Comparison of ENCODE assay signal across 9 cellular contexts in genomic region chr12:110661337-110661972, GRCh38. TPM values are rescaled to one million over a fixed set of nuclear protein-coding genes. Genes with fewer than 3 reads are reported as not detected.
A peak's percentile ranks its signal among the peaks of the same experiment; 100 is the strongest.
DNase-seq lines count a peak whose midpoint lies in the region; ATAC-seq and TF ChIP-seq lines count a peak whose summit lies in the region.
"Had no signal": no experiment of that assay in that cellular context is flagged by ENCODE, and none has a peak within 500 bp of the region (broad histone marks: within the 10 kb centered on the region; RNA-seq: fewer than 3 reads in every experiment).

No MANE protein-coding gene starts in this region.

- peak overlapping the region; percentile 88 to 95 for H3K27ac Mint-ChIP-seq in effector memory CD8-positive, alpha-beta T cell
- H3K27ac Mint-ChIP-seq in MCF 10A (ENCODE audit: low read depth, unreplicated experiment) = no peak overlapping the region

- H3K4me1 Mint-ChIP-seq in effector memory CD8-positive, alpha-beta T cell (ENCODE audit: low read depth in 2 of 2) = peaks cover 17 to 18% of the 10 kb centered on the region in 2 donors
- no peaks in the 10 kb centered on the region for H3K4me1 Mint-ChIP-seq in MCF 10A (ENCODE audit: insufficient read depth, unreplicated experiment)

- TF ChIP-seq POLR2A in Peyer's patch (IDR thresholded peaks at IDR 0.05) = no peak

- POLR2A ChIA-PET in MCF 10A (lab: Yijun Ruan, JAX) = interaction anchor here (0.7 kb wide), 1 partner anchor 12 kb away, joined by 3 read pairs; no protein-coding TSS in a partner anchor

- peak overlapping the region; percentile 67 to 78 for H3K4me3 Mint-ChIP-seq in effector memory CD8-positive, alpha-beta T cell
- H3K4me3 Mint-ChIP-seq in MCF 10A (ENCODE audit: unreplicated experiment) = no peak overlapping the region

- H3K9me3 Mint-ChIP-seq in effector memory CD8-positive, alpha-beta T cell = peaks cover 0 to 10% of the 10 kb centered on the region in 2 donors
- no peaks in the 10 kb centered on the region for H3K9me3 Mint-ChIP-seq in MCF 10A (ENCODE audit: unreplicated experiment)

- H3K36me3 ChIP-seq in Peyer's patch = no peaks in the 10 kb centered on the region

- no TSS peak for BruUV-seq in MCF 10A (replicated peaks; lab: Mats Ljungman, UMichigan)

- TF ChIP-seq CTCF in Peyer's patch (IDR thresholded peaks at IDR 0.05) (no peak), MCF 10A (IDR thresholded peaks at IDR 0.05; ENCODE audit: unreplicated experiment) (no peak)

- no peaks in the 10 kb centered on the region for H3K27me3 Mint-ChIP-seq in effector memory CD8-positive, alpha-beta T cell
- H3K27me3 Mint-ChIP-seq in MCF 10A (ENCODE audit: insufficient read depth, unreplicated experiment) = peaks cover 56% of the 10 kb centered on the region

- H3K27ac ChIP-seq in Peyer's patch = peak overlapping the region in 2 of 4 donors; percentile 69 to 70

- CTCF ChIA-PET in MCF 10A (lab: Yijun Ruan, JAX) = interaction anchor here (0.5 kb wide), 1 partner anchor 61 kb away, joined by 3 read pairs; no protein-coding TSS in a partner anchor

- ATAC-seq in GM18520 (IDR thresholded peaks at IDR 0.05; ENCODE audit: unreplicated experiment) (peak; percentile 87), HG02642 (IDR thresholded peaks at IDR 0.05; ENCODE audit: poor library complexity, unreplicated experiment) (peak; percentile 88)
- peak; percentile 91 for ATAC-seq in effector memory CD8-positive, alpha-beta T cell (replicated peaks)

- peaks cover 0 to 5% (median 0%) of the 10 kb centered on the region in 4 donors for H3K4me1 ChIP-seq in Peyer's patch

- intact Hi-C loops in MCF 10A (cut with micrococcal nuclease) = no loop called here

- H3K4me3 ChIP-seq in Peyer's patch = peak overlapping the region in 1 of 4 donors; percentile 3

- peaks cover 11% of the 10 kb centered on the region for H3K36me3 Mint-ChIP-seq in effector memory CD8-positive, alpha-beta T cell (ENCODE audit: insufficient read depth)
- H3K36me3 Mint-ChIP-seq in MCF 10A (ENCODE audit: insufficient read depth, unreplicated experiment) = no peaks in the 10 kb centered on the region

- H3K9me3 ChIP-seq in Peyer's patch = peaks cover 0 to 6% (median 0%) of the 10 kb centered on the region in 4 donors

- no peaks in the 10 kb centered on the region for H3K27me3 ChIP-seq in Peyer's patch

- DNase-seq in Peyer's patch (peak in 2 of 3 donors; percentile 88), MCF 10A (ENCODE audit: unreplicated experiment) (no peak), NCI-H345 (lab: John Stamatoyannopoulos, UW) (no peak), DMS53 (lab: John Stamatoyannopoulos, UW) (no peak)
- DNase-seq in effector memory CD8-positive, alpha-beta T cell = peak; percentile 44 to 48 (median 46)
- DNase-seq in stimulated activated CD8-positive, alpha-beta memory T cell treated with anti-CD3 and anti-CD28 coated beads, Interleukin-7, amount 100 ng/mL, for 4 hours (ENCODE audit: low read depth in 2 of 2) = peak; percentile 26 to 62
- DNase-seq: IMR-90 had no signal

RNA-seq across cellular contexts. Expression of gene HVCN1, which starts 27.5 kb away (rescaled TPM):
- total RNA-seq in Peyer's patch (10 to 100 TPM in 1 of 4 donors, 1 to 10 TPM in 3; 2.6 to 16.5 (median 4.7) TPM), MCF 10A (2022) (not detected in 2 replicates)

RNA-seq across cellular contexts. Expression of gene TCTN1, which starts 47.5 kb away (rescaled TPM):
- total RNA-seq in Peyer's patch (10 to 100 TPM in 2 of 4 donors, 1 to 10 TPM in 2; 9.1 to 53.6 (median 9.7) TPM), MCF 10A (2022) (36.5 and 38.9 TPM in 2 replicates)

Comparison
In these comparisons a context has a peak if more than half of its experiments do, and no peak if none do; other contexts are left out.
1. DNase-seq: peak in Peyer's patch (2 of 3), effector memory CD8-positive, alpha-beta T cell (3 of 3) and stimulated activated CD8-positive, alpha-beta memory T cell treated with anti-CD3 and anti-CD28 coated beads, Interleukin-7, amount 100 ng/mL, for 4 hours (2 of 2); none in MCF 10A (single experiment), NCI-H345 (single experiment) and DMS53 (single experiment).
2. Peak in every context shown above with its lines, with median percentiles within 50 percentile points of each other: ATAC-seq.